Comparison of ENCODE assay signal across 17 cellular contexts in genomic region chr6:90249044-90249443, GRCh38. TPM values are rescaled to one million over a fixed set of nuclear protein-coding genes. Genes with fewer than 3 reads are reported as not detected.
A peak's percentile ranks its signal among the peaks of the same experiment; 100 is the strongest.
DNase-seq lines count a peak whose midpoint lies in the region; ATAC-seq, FAIRE-seq and TF ChIP-seq lines count a peak whose summit lies in the region.
"Had no signal": no experiment of that assay in that cellular context is flagged by ENCODE, and none has a peak within 500 bp of the region (broad histone marks: within the 10 kb centered on the region; RNA-seq: fewer than 3 reads in every experiment).

No MANE protein-coding gene starts in this region.

- no peak for ATAC-seq in GM21528 (IDR thresholded peaks at IDR 0.05; ENCODE audit: low FRiP score, unreplicated experiment)

- no peaks in the 10 kb centered on the region for H3K9me3 ChIP-seq in CD4-positive, alpha-beta memory T cell (ENCODE audit: control insufficient read depth in 1 of 2, low read length in 2 of 2)
- H3K9me3 ChIP-seq in GM23248 (ENCODE audit: low read depth), result no peaks in the 10 kb centered on the region
- no peaks in the 10 kb centered on the region for H3K9me3 ChIP-seq in keratinocyte (ENCODE audit: control insufficient read depth, low read depth, low read length)
- H3K9me3 ChIP-seq: tibial nerve had no signal

- H3K36me3 ChIP-seq in CD4-positive, alpha-beta memory T cell (ENCODE audit: insufficient read depth, low read length), result no peaks in the 10 kb centered on the region
- H3K36me3 ChIP-seq in GM23248 (ENCODE audit: low read depth) (no peaks in the 10 kb centered on the region), keratinocyte (ENCODE audit: control insufficient read depth in 2 of 2, extremely low read depth in 1 of 2, insufficient read depth in 2 of 2, low read length in 2 of 2) (no peaks in the 10 kb centered on the region)

- H4K20me1 ChIP-seq in GM23248 (ENCODE audit: insufficient read depth) (no peaks in the 10 kb centered on the region), keratinocyte (ENCODE audit: control insufficient read depth, extremely low read depth, insufficient read depth, low read length) (no peaks in the 10 kb centered on the region)

- H3K27ac Mint-ChIP-seq in CD4-positive, alpha-beta memory T cell, result peak overlapping the region in 5 of 7 donors; percentile 48 to 88 (median 71)
- H3K27ac Mint-ChIP-seq in activated CD4-positive, alpha-beta T cell treated with anti-CD3 and anti-CD28 coated beads, Interleukin-2, amount 10 ng/mL, durations not matched to agents 24 days and 14 days, result peak overlapping the region; percentile 97
- H3K27ac Mint-ChIP-seq: HFFc6 had no signal

- H3K79me2 ChIP-seq in GM23248 (ENCODE audit: insufficient read depth), result no peaks in the 10 kb centered on the region
- no peaks in the 10 kb centered on the region for H3K79me2 ChIP-seq in keratinocyte (ENCODE audit: control insufficient read depth, insufficient read depth, low read length)
- H3K79me2 ChIP-seq: parathyroid adenoma had no signal

- H3K4me3 Mint-ChIP-seq in CD4-positive, alpha-beta memory T cell, result peak overlapping the region in 1 of 8 donors; percentile 43
- peak overlapping the region; percentile 71 for H3K4me3 Mint-ChIP-seq in activated CD4-positive, alpha-beta T cell treated with anti-CD3 and anti-CD28 coated beads, Interleukin-2, amount 10 ng/mL, durations not matched to agents 24 days and 14 days
- H3K4me3 Mint-ChIP-seq: HFFc6, mesothelial cell of epicardium had no signal

- H3K9me1 ChIP-seq in keratinocyte (ENCODE audit: control insufficient read depth, extremely low read depth, insufficient read depth, low read length), result no peaks in the 10 kb centered on the region

- in situ Hi-C loops in GM23248 (cut with MboI), result no loop called here

- CTCF ChIA-PET in CD4-positive, alpha-beta memory T cell (lab: Charles Lee; ENCODE audit: partially characterized antibody), result no interaction called here

- peaks cover 28% of the 10 kb centered on the region in 2 donors for H3K36me3 Mint-ChIP-seq in CD4-positive, alpha-beta memory T cell
- peaks cover 56% of the 10 kb centered on the region for H3K36me3 Mint-ChIP-seq in activated CD4-positive, alpha-beta T cell treated with anti-CD3 and anti-CD28 coated beads, Interleukin-2, amount 10 ng/mL, durations not matched to agents 24 days and 14 days (ENCODE audit: low read depth)

- POLR2A ChIA-PET in CD4-positive, alpha-beta memory T cell (lab: Charles Lee; ENCODE audit: partially characterized antibody), result no interaction called here

- peaks cover 15% of the 10 kb centered on the region for H3K4me1 ChIP-seq in CD4-positive, alpha-beta memory T cell (ENCODE audit: insufficient read depth, low read length)
- H3K4me1 ChIP-seq in GM23248 (ENCODE audit: insufficient read depth) (no peaks in the 10 kb centered on the region), keratinocyte (ENCODE audit: control insufficient read depth, extremely low read depth, insufficient read depth, low read length) (peaks cover 28% of the 10 kb centered on the region)
- H3K4me1 ChIP-seq: tibial nerve had no signal

- no peak for TF ChIP-seq CTCF in keratinocyte (optimal IDR thresholded peaks at IDR 0.05 in 1 of 3, IDR thresholded peaks at IDR 0.05 in 1 of 3, conservative IDR thresholded peaks at IDR 0.05 in 1 of 3; ENCODE audit: extremely low read depth in 1 of 3, insufficient read depth in 2 of 3, low read length in 3 of 3)

- no peak overlapping the region for H3K4me3 ChIP-seq in CD4-positive, alpha-beta memory T cell (ENCODE audit: low read length in 2 of 2)
- H3K4me3 ChIP-seq in GM23248, result no peak overlapping the region
- H3K4me3 ChIP-seq in keratinocyte (ENCODE audit: control insufficient read depth in 2 of 3, extremely low read depth in 1 of 3, insufficient read depth in 2 of 3, low read depth in 1 of 3, low read length in 3 of 3), result no peak overlapping the region
- H3K4me3 ChIP-seq: PC-9, tibial nerve had no signal

- dilution Hi-C loops in keratinocyte (cut with MboI; ENCODE audit: extremely low pct_ligation_motif_present, low sequenced_read_pairs), result no loop called here

- peak; percentile 65 for FAIRE-seq in keratinocyte (lab: Jason Lieb, UNC)
- FAIRE-seq: kidney had no signal

- H3K9me3 Mint-ChIP-seq in CD4-positive, alpha-beta memory T cell, result no peaks in the 10 kb centered on the region
- peaks cover 3% of the 10 kb centered on the region for H3K9me3 Mint-ChIP-seq in activated CD4-positive, alpha-beta T cell treated with anti-CD3 and anti-CD28 coated beads, Interleukin-2, amount 10 ng/mL, durations not matched to agents 24 days and 14 days
- H3K9me3 Mint-ChIP-seq: HFFc6, mesothelial cell of epicardium had no signal

- H3K27me3 Mint-ChIP-seq in CD4-positive, alpha-beta memory T cell, result no peaks in the 10 kb centered on the region
- H3K27me3 Mint-ChIP-seq in activated CD4-positive, alpha-beta T cell treated with anti-CD3 and anti-CD28 coated beads, Interleukin-2, amount 10 ng/mL, durations not matched to agents 24 days and 14 days, result no peaks in the 10 kb centered on the region

- H3K27me3 ChIP-seq in CD4-positive, alpha-beta memory T cell (ENCODE audit: insufficient read depth, low read length), result no peaks in the 10 kb centered on the region
- H3K27me3 ChIP-seq in GM23248 (replicated peaks; ENCODE audit: insufficient read depth) (peaks cover 53% of the 10 kb centered on the region), keratinocyte (ENCODE audit: control insufficient read depth, extremely low read depth, insufficient read depth, low read length) (no peaks in the 10 kb centered on the region)
- H3K27me3 ChIP-seq: tibial nerve had no signal

- no peak overlapping the region for H2AFZ ChIP-seq in GM23248
- H2AFZ ChIP-seq in keratinocyte (ENCODE audit: control insufficient read depth, low read length), result no peak overlapping the region
- H2AFZ ChIP-seq: parathyroid adenoma, PC-9 had no signal

- H3K27ac ChIP-seq in CD4-positive, alpha-beta memory T cell (ENCODE audit: low read depth, low read length), result no peak overlapping the region
- no peak overlapping the region for H3K27ac ChIP-seq in GM23248
- H3K27ac ChIP-seq in keratinocyte (ENCODE audit: control insufficient read depth, insufficient read depth, low read length), result peak overlapping the region; percentile 39
- H3K27ac ChIP-seq: parathyroid adenoma, PC-9, tibial nerve had no signal

- H3K9ac ChIP-seq in GM23248, result no peak overlapping the region
- no peak overlapping the region for H3K9ac ChIP-seq in keratinocyte (ENCODE audit: control insufficient read depth, extremely low read depth, insufficient read depth, low read length)
- H3K9ac ChIP-seq: parathyroid adenoma had no signal

- DNase-seq in CD4-positive, alpha-beta memory T cell, result peak in 1 of 5 donors; percentile 44
- DNase-seq in GM23248 (peak; percentile 36), keratinocyte (ENCODE audit: low read depth, low spot score) (no peak), activated gamma-delta T cell (lab: John Stamatoyannopoulos, UW) (no peak), NK-92 (lab: John Stamatoyannopoulos, UW; ENCODE audit: unreplicated experiment) (no peak)
- DNase-seq in activated CD4-positive, alpha-beta T cell treated with anti-CD3 and anti-CD28 coated beads, Interleukin-2, amount 10 ng/mL, durations not matched to agents 24 days and 14 days, result peak; percentile 79
- DNase-seq: cortex of kidney, erythroblast, HFFc6, kidney, NCI-H1694, NCI-H510A treated with DMSO at 0.1 percent for 48 hours, PC-9 had no signal

- H3K4me2 ChIP-seq in GM23248 (ENCODE audit: unreplicated experiment) (no peak overlapping the region), keratinocyte (ENCODE audit: control insufficient read depth, extremely low read depth, insufficient read depth, low read depth, low read length) (no peak overlapping the region)
- H3K4me2 ChIP-seq: PC-9 had no signal

- H3K9me2 ChIP-seq in GM23248 (ENCODE audit: insufficient read depth), result no peaks in the 10 kb centered on the region

- H3K4me1 Mint-ChIP-seq in CD4-positive, alpha-beta memory T cell, result peaks cover 11 to 47% (median 30%) of the 10 kb centered on the region in 4 donors
- peaks cover 53% of the 10 kb centered on the region for H3K4me1 Mint-ChIP-seq in activated CD4-positive, alpha-beta T cell treated with anti-CD3 and anti-CD28 coated beads, Interleukin-2, amount 10 ng/mL, durations not matched to agents 24 days and 14 days

- intact Hi-C loops in CD4-positive, alpha-beta memory T cell (cut with micrococcal nuclease), result no loop called here
- intact Hi-C loops in activated CD4-positive, alpha-beta T cell treated with anti-CD3 and anti-CD28 coated beads, Interleukin-2, amount 10 ng/mL, durations not matched to agents 24 days and 14 days (cut with micrococcal nuclease), result loop anchor here (1.0 to 2.0 kb wide), 10 partner anchors 8 to 170 kb away; partner anchors contain the start of gene BACH2

- H3F3A ChIP-seq in GM23248 (ENCODE audit: insufficient read depth), result no peaks in the 10 kb centered on the region

RNA-seq across cellular contexts. Expression of gene BACH2, which starts 47.6 kb away (rescaled TPM):
- 10 to 100 TPM; 44.4 to 48.0 TPM for total RNA-seq in CD4-positive, alpha-beta memory T cell
- 1 to 10 TPM; 6.5 to 7.2 TPM for polyA plus RNA-seq in CD4-positive, alpha-beta memory T cell
- under 0.01 TPM in 2 replicates for total RNA-seq in GM23248 (2014; rRNA removed; shearing (Covaris generic))
- not detected in 2 replicates for polyA plus RNA-seq in GM23248 (2016; fragmentation: Nextera tagmentation; extraction: Ambion mirVana)
- total RNA-seq in activated CD4-positive, alpha-beta T cell treated with anti-CD3 and anti-CD28 coated beads, Interleukin-2, amount 10 ng/mL, durations not matched to agents 24 days and 14 days, result 69.0 and 69.2 TPM in 2 replicates
- 0.50 to 0.76 TPM (median 0.62 TPM) in 3 replicates for polyA plus RNA-seq in keratinocyte
- polyA plus RNA-seq in keratinocyte (2011; ENCODE audit: low read depth), result 0.39 TPM
- polyA plus RNA-seq in keratinocyte (2011; cell fraction: cytosol; rRNA removed), result 0.45 and 0.48 TPM in 2 replicates
- polyA plus RNA-seq in keratinocyte (2011; cell fraction: nucleus; rRNA removed), result 1.4 and 1.6 TPM in 2 replicates
- polyA plus RNA-seq in keratinocyte (2012; ENCODE audit: low replicate concordance), result 0.58 and 0.76 TPM in 2 replicates
- polyA minus RNA-seq in keratinocyte, result 1.2 to 4.0 TPM (median 1.3 TPM) in 3 replicates
- 0.38 TPM for polyA minus RNA-seq in keratinocyte (2011; cell fraction: cytosol; rRNA and poly(A)+ RNA removed)
- 2.3 and 3.2 TPM in 2 replicates for polyA minus RNA-seq in keratinocyte (2011; cell fraction: nucleus; rRNA and poly(A)+ RNA removed)
- total RNA-seq: HFFc6 had no signal

Comparison
In these comparisons a context has a peak if more than half of its experiments do, and no peak if none do; other contexts are left out.
1. DNase-seq: peak in GM23248 (single experiment) and activated CD4-positive, alpha-beta T cell treated with anti-CD3 and anti-CD28 coated beads, Interleukin-2, amount 10 ng/mL, durations not matched to agents 24 days and 14 days (single experiment); none in keratinocyte (single experiment), activated gamma-delta T cell (single experiment) and NK-92 (single experiment).
2. RNA of gene BACH2, which starts 47.6 kb away (total RNA-seq): 69.0 to 69.2 TPM in activated CD4-positive, alpha-beta T cell treated with anti-CD3 and anti-CD28 coated beads, Interleukin-2, amount 10 ng/mL, durations not matched to agents 24 days and 14 days and 44.4 to 48.0 TPM in CD4-positive, alpha-beta memory T cell; under 0.01 TPM in GM23248; every median in the first group is over 10 times any median in the second.